Comparison of ENCODE assay signal across 26 cellular contexts in the genomic region with DNA sequence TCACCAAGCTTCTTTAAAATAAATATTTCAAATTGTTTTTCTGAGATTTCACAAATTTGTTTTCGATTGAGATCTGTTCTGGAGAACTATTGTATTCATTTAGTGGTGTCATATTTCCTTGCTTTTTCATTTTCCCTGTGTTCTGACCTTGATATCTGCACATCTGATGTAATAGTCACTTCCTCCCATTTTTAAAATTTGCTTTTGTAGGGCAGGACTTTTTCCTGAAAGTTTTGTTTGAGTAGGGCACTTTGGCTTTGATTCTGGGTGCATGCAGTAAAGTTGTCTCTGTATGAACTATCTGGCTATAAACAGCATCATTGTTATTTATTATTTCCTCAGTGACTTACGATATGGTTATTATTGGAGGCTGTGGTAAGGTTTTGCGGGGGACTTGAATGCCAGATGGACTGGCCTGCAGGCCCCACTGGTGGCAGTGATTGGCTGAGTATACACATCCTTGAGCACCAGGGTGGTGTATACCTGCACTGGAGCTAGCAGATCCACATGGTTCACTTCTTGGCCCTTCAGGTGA.
"Had no signal": no experiment of that assay in that cellular context is flagged by ENCODE, and none has a peak within 500 bp of the region (broad histone marks: within the 10 kb centered on the region; RNA-seq: fewer than 3 reads in every experiment).

No MANE protein-coding gene starts in this region.

- H3K27ac Mint-ChIP-seq: activated CD4-positive, alpha-beta T cell treated with anti-CD3 and anti-CD28 coated beads, Interleukin-2, amount 10 ng/mL, durations not matched to agents 24 days and 14 days; activated CD8-positive, alpha-beta T cell treated with anti-CD3 and anti-CD28 coated beads for 36 hours; activated naive CD8-positive, alpha-beta T cell treated with anti-CD3 and anti-CD28 coated beads for 36 hours; activated T-cell treated with anti-CD3 and anti-CD28 coated beads, Interleukin-2, amount 50 U/mL, for 72 hours; activated T-helper 17 cell treated with anti-CD3 and anti-CD28 coated beads, Interleukin-2, amount 50 U/mL, for 72 hours had no signal

- H3K9me3 ChIP-seq: Peyer's patch, SJCRH30 had no signal

- H3K27me3 Mint-ChIP-seq: activated CD4-positive, alpha-beta T cell treated with anti-CD3 and anti-CD28 coated beads, Interleukin-2, amount 10 ng/mL, durations not matched to agents 24 days and 14 days; activated CD8-positive, alpha-beta T cell treated with anti-CD3 and anti-CD28 coated beads for 36 hours; activated T-helper 17 cell treated with anti-CD3 and anti-CD28 coated beads, Interleukin-2, amount 50 U/mL, for 72 hours had no signal

- H3K4me3 ChIP-seq: ascending aorta, K562, Peyer's patch, SJCRH30, SK-N-MC had no signal

- FAIRE-seq: K562 had no signal

- H3K4me1 Mint-ChIP-seq: activated naive CD8-positive, alpha-beta T cell treated with anti-CD3 and anti-CD28 coated beads for 36 hours; activated T-helper 17 cell treated with anti-CD3 and anti-CD28 coated beads, Interleukin-2, amount 50 U/mL, for 72 hours had no signal

- ATAC-seq: activated CD8-positive, alpha-beta T cell treated with anti-CD3 and anti-CD28 coated beads for 36 hours; activated T-cell treated with anti-CD3 and anti-CD28 coated beads, Interleukin-2, amount 50 U/mL, for 72 hours; activated T-helper 17 cell treated with anti-CD3 and anti-CD28 coated beads, Interleukin-2, amount 50 U/mL, for 72 hours; K562; Right ventricle myocardium inferior had no signal

- H3K4me3 Mint-ChIP-seq: activated CD4-positive, alpha-beta T cell treated with anti-CD3 and anti-CD28 coated beads, Interleukin-2, amount 10 ng/mL, durations not matched to agents 24 days and 14 days; activated CD8-positive, alpha-beta T cell treated with anti-CD3 and anti-CD28 coated beads for 36 hours; activated naive CD8-positive, alpha-beta T cell treated with anti-CD3 and anti-CD28 coated beads for 36 hours; activated T-cell treated with anti-CD3 and anti-CD28 coated beads, Interleukin-2, amount 50 U/mL, for 72 hours; activated T-helper 17 cell treated with anti-CD3 and anti-CD28 coated beads, Interleukin-2, amount 50 U/mL, for 72 hours had no signal

- H3K4me1 ChIP-seq: Peyer's patch, SJCRH30 had no signal

- H3K36me3 ChIP-seq: ascending aorta, Peyer's patch, SJCRH30 had no signal

- H3K9me3 Mint-ChIP-seq: activated T-helper 17 cell treated with anti-CD3 and anti-CD28 coated beads, Interleukin-2, amount 50 U/mL, for 72 hours had no signal

- H3K27me3 ChIP-seq: ascending aorta, Peyer's patch, SJCRH30 had no signal

- DNase-seq: activated CD4-positive, alpha-beta T cell treated with anti-CD3 and anti-CD28 coated beads, Interleukin-2, amount 10 ng/mL, durations not matched to agents 24 days and 14 days; activated CD4-positive, alpha-beta T cell treated with anti-CD3 and anti-CD28 coated beads, Interleukin-2, amount 50 U/mL, for 4 hours; activated CD8-positive, alpha-beta T cell treated with anti-CD3 and anti-CD28 coated beads for 36 hours; activated effector memory CD4-positive, alpha-beta T cell treated with anti-CD3 and anti-CD28 coated beads, Interleukin-2, amount 50 U/mL, for 16 hours; activated naive CD4-positive, alpha-beta T cell; activated naive CD4-positive, alpha-beta T cell treated with anti-CD3 and anti-CD28 coated beads, Interleukin-2, amount 50 U/mL, for 16 hours; activated naive CD8-positive, alpha-beta T cell treated with anti-CD3 and anti-CD28 coated beads for 36 hours; activated T-cell treated with anti-CD3 and anti-CD28 coated beads, Interleukin-2, amount 50 U/mL, for 1 hour; activated T-cell treated with anti-CD3 and anti-CD28 coated beads, Interleukin-2, amount 50 U/mL, for 72 hours; amniotic stem cell; NCI-H1092 treated with DMSO at 0.1 percent for 48 hours; NCI-H1417; NCI-H187 treated with DMSO at 0.1 percent for 48 hours; NCI-H2081; NCI-H226; NCI-H446 treated with DMSO at 0.1 percent for 48 hours; NCI-H524 treated with DMSO at 0.1 percent for 48 hours; Peyer's patch; SJCRH30; T1000 had no signal

- H3K36me3 Mint-ChIP-seq: activated naive CD8-positive, alpha-beta T cell treated with anti-CD3 and anti-CD28 coated beads for 36 hours had no signal

- H3K27ac ChIP-seq: ascending aorta, Peyer's patch, RWPE1, SJCRH30, SK-N-MC had no signal
